In the genomic region with DNA sequence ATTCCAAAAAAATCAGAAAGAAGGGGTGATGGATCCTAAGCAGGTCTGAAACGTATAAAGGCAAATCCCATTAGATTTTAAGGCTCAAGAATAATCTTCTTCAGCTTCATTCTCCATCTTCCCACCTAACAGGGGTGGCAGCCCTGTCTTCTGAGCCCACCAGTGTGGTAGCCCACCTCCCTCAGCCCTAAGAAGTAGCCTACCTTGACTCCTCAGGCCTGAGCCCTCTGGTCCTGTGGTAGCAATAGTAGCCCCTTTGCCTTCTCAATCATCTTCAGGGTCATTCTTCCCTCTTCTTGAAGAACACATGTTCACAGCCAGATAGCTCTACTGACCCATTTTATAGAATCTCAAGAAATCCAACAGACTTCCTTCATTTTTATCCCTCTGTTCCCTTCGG, we compare ENCODE assay signal across 27 cellular contexts.
"Had no signal": no experiment of that assay in that cellular context is flagged by ENCODE, and none has a peak within 500 bp of the region (broad histone marks: within the 10 kb centered on the region; RNA-seq: fewer than 3 reads in every experiment).

No MANE protein-coding gene starts in this region.

- H3K9me3 Mint-ChIP-seq: activated CD4-positive, alpha-beta memory T cell treated with anti-CD3 and anti-CD28 coated beads for 36 hours; activated CD4-positive, alpha-beta T cell treated with anti-CD3 and anti-CD28 coated beads, Interleukin-2, amount 10 ng/mL, durations not matched to agents 24 days and 14 days; activated naive CD4-positive, alpha-beta T cell treated with anti-CD3 and anti-CD28 coated beads, Interleukin-2, amount 10 ng/mL, durations not matched to agents 7 days and 5 days; activated T-helper 1 cell treated with anti-CD3 and anti-CD28 coated beads, Interleukin-12 subunit alpha, Interleukin-12 subunit beta, Interleukin-2, Interleukin-4 antibody, amounts not matched to agents 30 ng/mL and 10 ng/mL and 1 ng/mL, durations not matched to agents 14 hours and 24 hours and 36 hours; activated T-helper 2 cell treated with anti-CD3 and anti-CD28 coated beads, Interferon-gamma antibody, Interleukin-2, Interleukin-4, amounts not matched to agents 10 μg/mL and 5 μg/mL and 100 μg/mL, durations not matched to agents 14 hours and 24 hours and 36 hours; central memory CD8-positive, alpha-beta T cell; dendritic cell treated with granulocyte-macrophage colony-stimulating factor and Interleukin-4, amounts not matched to agents 40 ng/mL and 50 ng/mL, for 4 days; endodermal cell had no signal

- H3K27ac Mint-ChIP-seq: activated CD4-positive, alpha-beta memory T cell treated with anti-CD3 and anti-CD28 coated beads for 36 hours; activated CD4-positive, alpha-beta T cell treated with anti-CD3 and anti-CD28 coated beads for 36 hours; activated CD4-positive, alpha-beta T cell treated with anti-CD3 and anti-CD28 coated beads, Interleukin-2, amount 10 ng/mL, durations not matched to agents 24 days and 14 days; activated CD8-positive, alpha-beta memory T cell treated with anti-CD3 and anti-CD28 coated beads, Interleukin-2, amount 10 ng/mL, durations not matched to agents 7 days and 5 days; activated CD8-positive, alpha-beta T cell treated with anti-CD3 and anti-CD28 coated beads, Interleukin-2, amount 10 ng/mL, durations not matched to agents 7 days and 5 days; activated naive CD4-positive, alpha-beta T cell treated with anti-CD3 and anti-CD28 coated beads, Interleukin-2, amount 10 ng/mL, durations not matched to agents 7 days and 5 days; activated naive CD8-positive, alpha-beta T cell treated with anti-CD3 and anti-CD28 coated beads, Interleukin-2, amount 10 ng/mL, durations not matched to agents 7 days and 5 days; activated T-helper 1 cell treated with anti-CD3 and anti-CD28 coated beads, Interleukin-12 subunit alpha, Interleukin-12 subunit beta, Interleukin-2, Interleukin-4 antibody, amounts not matched to agents 30 ng/mL and 10 ng/mL and 1 ng/mL, durations not matched to agents 14 hours and 24 hours and 36 hours; activated T-helper 2 cell treated with anti-CD3 and anti-CD28 coated beads, Interferon-gamma antibody, Interleukin-2, Interleukin-4, amounts not matched to agents 10 μg/mL and 5 μg/mL and 100 μg/mL, durations not matched to agents 14 hours and 24 hours and 36 hours; dendritic cell treated with granulocyte-macrophage colony-stimulating factor and Interleukin-4, amounts not matched to agents 40 ng/mL and 50 ng/mL, for 4 days had no signal

- H3K27ac ChIP-seq: brain microvascular endothelial cell, coronary artery had no signal

- H3K36me3 ChIP-seq: brain microvascular endothelial cell had no signal

- H3K4me3 ChIP-seq: coronary artery, dorsolateral prefrontal cortex had no signal

- H3K27me3 Mint-ChIP-seq: activated CD4-positive, alpha-beta memory T cell treated with anti-CD3 and anti-CD28 coated beads for 36 hours; activated CD4-positive, alpha-beta T cell treated with anti-CD3 and anti-CD28 coated beads for 36 hours; activated CD4-positive, alpha-beta T cell treated with anti-CD3 and anti-CD28 coated beads, Interleukin-2, amount 10 ng/mL, durations not matched to agents 24 days and 14 days; activated CD8-positive, alpha-beta memory T cell treated with anti-CD3 and anti-CD28 coated beads, Interleukin-2, amount 10 ng/mL, durations not matched to agents 7 days and 5 days; activated naive CD4-positive, alpha-beta T cell treated with anti-CD3 and anti-CD28 coated beads, Interleukin-2, amount 10 ng/mL, durations not matched to agents 7 days and 5 days; activated naive CD8-positive, alpha-beta T cell treated with anti-CD3 and anti-CD28 coated beads, Interleukin-2, amount 10 ng/mL, durations not matched to agents 7 days and 5 days; central memory CD8-positive, alpha-beta T cell; dendritic cell treated with granulocyte-macrophage colony-stimulating factor and Interleukin-4, amounts not matched to agents 40 ng/mL and 50 ng/mL, for 4 days had no signal

- DNase-seq: activated CD4-positive, alpha-beta memory T cell treated with anti-CD3 and anti-CD28 coated beads for 36 hours; activated CD4-positive, alpha-beta T cell treated with anti-CD3 and anti-CD28 coated beads for 36 hours; activated CD4-positive, alpha-beta T cell treated with anti-CD3 and anti-CD28 coated beads, Interleukin-2, amount 10 ng/mL, durations not matched to agents 24 days and 14 days; activated CD4-positive, CD25-positive, alpha-beta regulatory T cell; activated CD4-positive, CD25-positive, alpha-beta regulatory T cell treated with anti-CD3 and anti-CD28 coated beads, Interleukin-2, amount 50 U/mL, for 72 hours; activated CD8-positive, alpha-beta memory T cell treated with anti-CD3 and anti-CD28 coated beads, Interleukin-2, amount 10 ng/mL, durations not matched to agents 7 days and 5 days; activated CD8-positive, alpha-beta memory T cell treated with anti-CD3 and anti-CD28 coated beads, Interleukin-2, amount 50 U/mL, for 4 hours; activated CD8-positive, alpha-beta T cell treated with anti-CD3 and anti-CD28 coated beads, Interleukin-2, amount 10 ng/mL, durations not matched to agents 7 days and 5 days; activated effector memory CD4-positive, alpha-beta T cell treated with anti-CD3 and anti-CD28 coated beads, Interleukin-2, amount 50 U/mL, for 16 hours; activated naive CD4-positive, alpha-beta T cell treated with anti-CD3 and anti-CD28 coated beads, Interleukin-2, amount 10 ng/mL, durations not matched to agents 7 days and 5 days; activated naive CD8-positive, alpha-beta T cell treated with anti-CD3 and anti-CD28 coated beads, Interleukin-2, amount 10 ng/mL, durations not matched to agents 7 days and 5 days; activated T-cell treated with anti-CD3 and anti-CD28 coated beads, Interleukin-2, amount 50 U/mL, for 1 hour; activated T-cell treated with anti-CD3 and anti-CD28 coated beads, Interleukin-2, amount 50 U/mL, for 48 hours; anterior cingulate cortex; brain microvascular endothelial cell; dorsolateral prefrontal cortex; effector memory CD4-positive, alpha-beta T cell; endodermal cell; foreskin fibroblast; head of caudate nucleus; T-helper 2 cell had no signal

- H3K4me1 Mint-ChIP-seq: activated CD4-positive, alpha-beta T cell treated with anti-CD3 and anti-CD28 coated beads, Interleukin-2, amount 10 ng/mL, durations not matched to agents 24 days and 14 days; activated CD8-positive, alpha-beta memory T cell treated with anti-CD3 and anti-CD28 coated beads, Interleukin-2, amount 10 ng/mL, durations not matched to agents 7 days and 5 days; activated naive CD4-positive, alpha-beta T cell treated with anti-CD3 and anti-CD28 coated beads, Interleukin-2, amount 10 ng/mL, durations not matched to agents 7 days and 5 days; activated naive CD8-positive, alpha-beta T cell treated with anti-CD3 and anti-CD28 coated beads, Interleukin-2, amount 10 ng/mL, durations not matched to agents 7 days and 5 days had no signal

- ATAC-seq: activated CD4-positive, alpha-beta T cell treated with anti-CD3 and anti-CD28 coated beads for 36 hours; activated CD8-positive, alpha-beta memory T cell treated with anti-CD3 and anti-CD28 coated beads, Interleukin-2, amount 10 ng/mL, durations not matched to agents 7 days and 5 days; activated CD8-positive, alpha-beta T cell treated with anti-CD3 and anti-CD28 coated beads, Interleukin-2, amount 10 ng/mL, durations not matched to agents 7 days and 5 days; esophagus mucosa had no signal

- H3K4me3 Mint-ChIP-seq: activated CD4-positive, alpha-beta memory T cell treated with anti-CD3 and anti-CD28 coated beads for 36 hours; activated CD4-positive, alpha-beta T cell treated with anti-CD3 and anti-CD28 coated beads for 36 hours; activated CD4-positive, alpha-beta T cell treated with anti-CD3 and anti-CD28 coated beads, Interleukin-2, amount 10 ng/mL, durations not matched to agents 24 days and 14 days; activated CD8-positive, alpha-beta memory T cell treated with anti-CD3 and anti-CD28 coated beads, Interleukin-2, amount 10 ng/mL, durations not matched to agents 7 days and 5 days; activated CD8-positive, alpha-beta T cell treated with anti-CD3 and anti-CD28 coated beads, Interleukin-2, amount 10 ng/mL, durations not matched to agents 7 days and 5 days; activated naive CD4-positive, alpha-beta T cell treated with anti-CD3 and anti-CD28 coated beads, Interleukin-2, amount 10 ng/mL, durations not matched to agents 7 days and 5 days; activated naive CD8-positive, alpha-beta T cell treated with anti-CD3 and anti-CD28 coated beads, Interleukin-2, amount 10 ng/mL, durations not matched to agents 7 days and 5 days; activated T-helper 1 cell treated with anti-CD3 and anti-CD28 coated beads, Interleukin-12 subunit alpha, Interleukin-12 subunit beta, Interleukin-2, Interleukin-4 antibody, amounts not matched to agents 30 ng/mL and 10 ng/mL and 1 ng/mL, durations not matched to agents 14 hours and 24 hours and 36 hours; central memory CD8-positive, alpha-beta T cell; dendritic cell treated with granulocyte-macrophage colony-stimulating factor and Interleukin-4, amounts not matched to agents 40 ng/mL and 50 ng/mL, for 4 days; endodermal cell had no signal

- H3K27me3 ChIP-seq: brain microvascular endothelial cell, dorsolateral prefrontal cortex had no signal
